In the genomic region with DNA sequence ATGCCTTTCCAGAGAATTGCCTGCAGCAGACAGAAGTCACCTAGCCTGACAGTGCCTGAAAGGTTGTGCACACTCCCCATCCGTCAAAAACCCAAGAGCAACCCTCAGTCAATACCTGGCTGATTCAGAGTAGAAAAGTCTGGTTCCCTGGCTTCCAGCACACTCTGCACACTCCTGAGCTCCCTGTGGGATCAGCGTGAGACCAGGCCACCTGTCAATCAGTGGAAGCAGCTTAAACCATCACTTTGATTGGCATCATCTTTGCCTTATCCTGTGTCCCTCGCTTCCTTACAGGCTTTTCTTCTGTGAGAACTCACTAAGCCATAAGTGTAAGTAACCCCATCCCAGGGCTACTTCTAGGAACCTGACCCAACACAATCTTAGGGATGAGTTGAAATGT, we compare ENCODE assay signal across 23 cellular contexts.
"Had no signal": no experiment of that assay in that cellular context is flagged by ENCODE, and none has a peak within 500 bp of the region (broad histone marks: within the 10 kb centered on the region; RNA-seq: fewer than 3 reads in every experiment).

No MANE protein-coding gene starts in this region.

- H3K9me3 ChIP-seq: esophagus squamous epithelium, gastrocnemius medialis, heart right ventricle, left lung, lower lobe of right lung, mucosa of descending colon had no signal

- H3K9me3 Mint-ChIP-seq: dendritic cell treated with granulocyte-macrophage colony-stimulating factor and Interleukin-4, amounts not matched to agents 40 ng/mL and 50 ng/mL, for 4 days; endodermal cell; mesothelial cell of epicardium; naive B cell had no signal

- ATAC-seq: effector memory CD8-positive, alpha-beta T cell; esophagus mucosa; gastrocnemius medialis; heart right ventricle; left cardiac atrium; left lung; left ventricle myocardium superior; lower lobe of right lung had no signal

- H3K27me3 ChIP-seq: esophagus squamous epithelium, gastrocnemius medialis, heart right ventricle, left lung had no signal

- H3K27me3 Mint-ChIP-seq: dendritic cell treated with granulocyte-macrophage colony-stimulating factor and Interleukin-4, amounts not matched to agents 40 ng/mL and 50 ng/mL, for 4 days; effector memory CD8-positive, alpha-beta T cell; naive B cell had no signal

- H3K27ac ChIP-seq: esophagus squamous epithelium, gastrocnemius medialis, heart right ventricle, left lung, lower lobe of right lung had no signal

- H3K4me1 Mint-ChIP-seq: endodermal cell had no signal

- H3K4me1 ChIP-seq: gastrocnemius medialis, heart right ventricle, left lung, lower lobe of right lung had no signal

- DNase-seq: cortex of kidney; effector CD8-positive, alpha-beta T cell; effector memory CD8-positive, alpha-beta T cell; endodermal cell; erythroblast; esophagus squamous epithelium; foreskin fibroblast; foreskin melanocyte; gastrocnemius medialis; glutamatergic neuron; head of caudate nucleus; heart right ventricle; hippocampal formation; left cardiac atrium; left lung; left ventricle myocardium superior; lower lobe of right lung; mesenchymal stem cell; mucosa of descending colon; naive B cell had no signal

- H3K36me3 Mint-ChIP-seq: mesothelial cell of epicardium, naive B cell had no signal

- H3K36me3 ChIP-seq: esophagus squamous epithelium, gastrocnemius medialis, heart right ventricle, left lung, lower lobe of right lung had no signal

- H3K4me3 Mint-ChIP-seq: dendritic cell treated with granulocyte-macrophage colony-stimulating factor and Interleukin-4, amounts not matched to agents 40 ng/mL and 50 ng/mL, for 4 days; effector memory CD8-positive, alpha-beta T cell; endodermal cell; mesothelial cell of epicardium; naive B cell had no signal

- H3K27ac Mint-ChIP-seq: dendritic cell treated with granulocyte-macrophage colony-stimulating factor and Interleukin-4, amounts not matched to agents 40 ng/mL and 50 ng/mL, for 4 days; effector memory CD8-positive, alpha-beta T cell; endodermal cell; mesothelial cell of epicardium; naive B cell had no signal

- H3K4me3 ChIP-seq: esophagus squamous epithelium, gastrocnemius medialis, heart right ventricle, left lung, lower lobe of right lung, mucosa of descending colon had no signal
